ENCODE assay signal across 8 cellular contexts in the genomic region with DNA sequence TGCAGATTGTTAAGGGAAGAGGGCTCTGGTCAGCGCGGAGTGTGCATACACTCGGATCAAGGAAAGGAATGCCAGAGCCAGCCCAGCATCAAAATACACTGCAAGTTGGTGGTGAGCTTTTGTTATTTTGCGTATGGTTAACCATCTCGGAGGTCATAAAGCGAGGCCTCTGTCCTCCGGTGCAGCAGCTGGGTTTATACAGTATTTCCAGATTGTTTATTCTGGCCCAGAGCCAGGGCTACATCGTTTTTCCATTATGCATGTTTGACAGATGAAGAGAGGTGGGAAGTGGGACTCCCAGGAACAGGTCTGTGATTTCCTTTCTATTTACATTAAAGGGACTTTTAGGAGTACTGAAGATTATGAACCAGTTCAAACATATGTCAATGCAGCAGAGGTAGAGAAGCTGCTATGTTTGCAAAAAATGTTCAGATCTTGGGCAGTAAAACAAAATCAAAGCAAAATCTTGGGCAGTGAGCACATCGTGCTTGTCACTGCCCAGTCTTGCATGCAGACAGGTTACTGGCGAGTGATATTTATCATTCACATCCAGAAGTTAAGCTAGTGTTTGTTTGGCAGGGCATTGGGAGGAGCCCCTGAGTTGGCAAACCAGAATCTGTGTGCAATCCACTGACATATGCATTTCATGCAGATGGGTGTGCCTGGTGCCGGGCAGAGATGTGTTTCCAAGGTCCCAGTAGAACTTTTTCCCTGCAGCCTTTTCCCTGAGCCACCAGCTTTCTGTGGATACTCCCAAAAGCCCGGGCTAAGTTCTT.
A peak's percentile ranks its signal among the peaks of the same experiment; 100 is the strongest.
DNase-seq lines count a peak whose midpoint lies in the region; ATAC-seq and TF ChIP-seq lines count a peak whose summit lies in the region.

No MANE protein-coding gene starts in this region.

- peak; percentile 9 for ATAC-seq in Right ventricle myocardium superior (ENCODE audit: poor library complexity)
- peak; percentile 78 for ATAC-seq in PC-3
- ATAC-seq in esophagus mucosa: peak; percentile 85

- CTCF ChIA-PET in PC-3 (lab: Charles Lee): interaction anchor here (0.5 to 1.2 kb wide), 2 partner anchors 21 to 25 kb away, joined by 3 to 4 read pairs; no protein-coding TSS in a partner anchor

- H3K27me3 ChIP-seq in left ventricle myocardium inferior (ENCODE audit: low read depth) (no peaks in the 10 kb centered on the region), PC-3 (ENCODE audit: low read length) (no peaks in the 10 kb centered on the region)

- H3K79me2 ChIP-seq in PC-3 (ENCODE audit: low read length): no peaks in the 10 kb centered on the region

- no peaks in the 10 kb centered on the region for H3K9me2 ChIP-seq in PC-3 (replicated peaks; ENCODE audit: low read length)

- no peak overlapping the region for H3K9ac ChIP-seq in PC-3 (ENCODE audit: low read length)

- H2AFZ ChIP-seq in PC-3 (ENCODE audit: low read length): peak overlapping the region; percentile 27

- H3K4me1 ChIP-seq in left ventricle myocardium inferior (peaks cover 56% of the 10 kb centered on the region), PC-3 (ENCODE audit: insufficient read depth, low read length) (peaks cover 23% of the 10 kb centered on the region)

- H3K27ac ChIP-seq in left ventricle myocardium inferior (replicated peaks): no peak overlapping the region
- peak overlapping the region; percentile 73 for H3K27ac ChIP-seq in PC-3 (ENCODE audit: low read length)

- H3K36me3 ChIP-seq in left ventricle myocardium inferior: no peaks in the 10 kb centered on the region
- H3K36me3 ChIP-seq in PC-3 (ENCODE audit: low read depth, low read length): no peaks in the 10 kb centered on the region

- peak overlapping the region; percentile 77 for H3K4me2 ChIP-seq in PC-3 (ENCODE audit: low read length)

- DNase-seq in Right ventricle myocardium superior (no peak), left ventricle myocardium inferior (no peak), PC-3 (peak; percentile 83), type B pancreatic cell (ENCODE audit: extremely low spot score, unreplicated experiment) (no peak), retina (no peak), AG20443 (ENCODE audit: low spot score) (no peak)
- no peak for DNase-seq in activated CD4-positive, alpha-beta T cell treated with anti-CD3 and anti-CD28 coated beads, Interleukin-2, amount 50 U/mL, for 48 hours

- H3K4me3 ChIP-seq in left ventricle myocardium inferior: no peak overlapping the region
- peak overlapping the region; percentile 50; the same call in 1 of the 2 replicates for H3K4me3 ChIP-seq in PC-3 (ENCODE audit: low read length)

- peak overlapping the region; percentile 12 for H3K4me3 Mint-ChIP-seq in type B pancreatic cell

- H3K27me3 Mint-ChIP-seq in type B pancreatic cell: no peaks in the 10 kb centered on the region

- no TSS peak for BruUV-seq in PC-3 (replicated peaks; lab: Mats Ljungman, UMichigan)

- no peaks in the 10 kb centered on the region for H3K36me3 Mint-ChIP-seq in type B pancreatic cell

- H3K27ac Mint-ChIP-seq in type B pancreatic cell: peak overlapping the region; percentile 11

- H4K20me1 ChIP-seq in PC-3 (ENCODE audit: low read length): no peaks in the 10 kb centered on the region

- H3K4me1 Mint-ChIP-seq in type B pancreatic cell (ENCODE audit: unreplicated experiment): peaks cover 51% of the 10 kb centered on the region

- intact Hi-C loops in Right ventricle myocardium superior (cut with DNase I): no loop called here
- intact Hi-C loops in left ventricle myocardium inferior (cut with micrococcal nuclease): no loop called here
- intact Hi-C loops in PC-3 (cut with micrococcal nuclease): no loop called here

- POLR2A ChIA-PET in PC-3 (lab: Charles Lee; ENCODE audit: unreplicated experiment): no interaction called here

- no peaks in the 10 kb centered on the region for H3K9me3 ChIP-seq in left ventricle myocardium inferior (replicated peaks)
- no peaks in the 10 kb centered on the region for H3K9me3 ChIP-seq in PC-3 (ENCODE audit: low read length)

- H3K9me3 Mint-ChIP-seq in type B pancreatic cell: no peaks in the 10 kb centered on the region

- TF ChIP-seq CTCF in left ventricle myocardium inferior (IDR thresholded peaks at IDR 0.05; ENCODE audit: borderline replicate concordance) (no peak), PC-3 (conservative IDR thresholded peaks at IDR 0.05; ENCODE audit: low read depth, low read length) (no peak), type B pancreatic cell (conservative IDR thresholded peaks at IDR 0.05) (no peak)

- no peaks in the 10 kb centered on the region for H3F3A ChIP-seq in PC-3 (ENCODE audit: low read length, unreplicated experiment)

Comparison
In these comparisons a context has a peak if more than half of its experiments do, and no peak if none do; other contexts are left out.
1. ATAC-seq: peak in every context shown above with its lines; median percentile 85 in esophagus mucosa; 78 in PC-3; 9 in Right ventricle myocardium superior.